In the genomic region with DNA sequence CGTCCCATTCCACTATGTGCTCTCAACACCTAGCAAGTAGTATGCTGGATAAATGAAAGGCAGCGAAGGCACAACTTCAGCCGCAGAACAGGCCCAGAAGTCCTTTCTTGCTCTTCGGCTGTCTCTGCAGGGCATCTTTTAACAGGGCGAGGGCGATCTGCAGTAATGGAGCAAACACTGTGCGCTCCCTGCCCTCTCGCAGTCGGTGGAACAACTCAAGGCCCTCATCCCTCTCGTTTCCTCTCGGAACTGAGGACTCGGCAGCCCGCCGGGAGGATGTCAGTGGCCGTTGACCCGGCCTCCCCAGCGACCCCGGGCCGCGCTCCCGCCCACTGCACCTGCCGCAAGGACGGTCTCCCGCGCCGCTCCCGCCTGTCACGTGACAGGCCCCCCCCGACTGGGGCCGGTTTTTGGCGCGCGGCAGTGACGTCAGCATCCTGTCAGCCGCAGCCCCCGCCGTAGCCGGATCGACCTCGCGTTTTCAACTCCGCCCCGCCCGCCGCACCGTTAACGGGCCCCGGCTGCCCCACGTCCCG, we compare ENCODE assay signal across 8 cellular contexts. TPM values are rescaled to one million over a fixed set of nuclear protein-coding genes. Genes with fewer than 3 reads are reported as not detected.
DNase-seq lines count a peak whose midpoint lies in the region; ATAC-seq and TF ChIP-seq lines count a peak whose summit lies in the region.

No MANE protein-coding gene starts in this region.

- H3K4me1 Mint-ChIP-seq in Caco-2 (ENCODE audit: low read depth, unreplicated experiment): peaks cover 17% of the 10 kb centered on the region

- H3K4me3 Mint-ChIP-seq in Caco-2 (ENCODE audit: unreplicated experiment): peak overlapping the region; percentile 94

- H3K4me1 ChIP-seq in Caco-2 (peaks cover 19% of the 10 kb centered on the region), cardiac muscle cell (ENCODE audit: low read depth) (peaks cover 18% of the 10 kb centered on the region), trophoblast cell (ENCODE audit: control insufficient read depth in 1 of 2, insufficient read depth in 2 of 2, low read length in 2 of 2) (peaks cover 6% of the 10 kb centered on the region in 2 experiments), tibial artery (peaks cover 11 to 34% (median 25%) of the 10 kb centered on the region in 4 donors)

- H3K4me3 ChIP-seq in Caco-2 (ENCODE audit: low read depth, low read length) (peak overlapping the region; percentile 67), SU-DHL-6 (ENCODE audit: insufficient read depth, low read length, poor library complexity, severe bottlenecking) (peak overlapping the region; percentile 81), cardiac muscle cell (peak overlapping the region; percentile 81), trophoblast cell (ENCODE audit: low read depth, low read length) (peak overlapping the region; percentile 89), tibial artery (peak overlapping the region; percentile 67 to 75)

- H3K36me3 ChIP-seq in Caco-2 (ENCODE audit: control insufficient read depth, insufficient read depth, low read length): no peaks in the 10 kb centered on the region
- peaks cover 7% of the 10 kb centered on the region for H3K36me3 ChIP-seq in SU-DHL-6 (ENCODE audit: low read length)
- H3K36me3 ChIP-seq in cardiac muscle cell: no peaks in the 10 kb centered on the region
- no peaks in the 10 kb centered on the region for H3K36me3 ChIP-seq in trophoblast cell (ENCODE audit: control insufficient read depth in 1 of 2, insufficient read depth in 2 of 2, low read length in 2 of 2)
- no peaks in the 10 kb centered on the region for H3K36me3 ChIP-seq in tibial artery

- ATAC-seq in GM21825 (IDR thresholded peaks at IDR 0.05; ENCODE audit: unreplicated experiment): peak; percentile 19

- no peak overlapping the region for H2BK12ac ChIP-seq in trophoblast cell (ENCODE audit: low read length)

- no peak overlapping the region for H2AK5ac ChIP-seq in trophoblast cell (ENCODE audit: low read length)

- peak overlapping the region; percentile 16 for H4K91ac ChIP-seq in trophoblast cell (ENCODE audit: low read depth, low read length)

- H2BK5ac ChIP-seq in trophoblast cell (ENCODE audit: low read depth, low read length, poor library complexity): peak overlapping the region; percentile 53

- H2AFZ ChIP-seq in SU-DHL-6 (ENCODE audit: low read depth, low read length, severe bottlenecking) (no peak overlapping the region), trophoblast cell (ENCODE audit: insufficient read depth, low read length, poor library complexity) (peak overlapping the region; percentile 82)

- POLR2A ChIA-PET in Caco-2 (lab: Charles Lee): no interaction called here

- no peak overlapping the region for H2BK120ac ChIP-seq in trophoblast cell (ENCODE audit: insufficient read depth, low read length, poor library complexity)

- H3K9me2 ChIP-seq in SU-DHL-6 (replicated peaks; ENCODE audit: insufficient read depth, low read length): no peaks in the 10 kb centered on the region

- H3K18ac ChIP-seq in trophoblast cell (ENCODE audit: low read length): peak overlapping the region; percentile 2

- H3K9ac ChIP-seq in SU-DHL-6 (ENCODE audit: low read length) (peak overlapping the region; percentile 86), trophoblast cell (ENCODE audit: low read length) (peak overlapping the region; percentile 61)

- peak overlapping the region; percentile 99 for H3K4ac ChIP-seq in trophoblast cell (ENCODE audit: low read depth, low read length)

- H3K27me3 Mint-ChIP-seq in Caco-2 (ENCODE audit: insufficient read depth, unreplicated experiment): no peaks in the 10 kb centered on the region

- no peak overlapping the region for H4K12ac ChIP-seq in trophoblast cell (ENCODE audit: low read depth, low read length)

- DNase-seq in Caco-2: peak; percentile 92 to 93
- DNase-seq in NAMALWA (ENCODE audit: low spot score): peak; percentile 89
- peak; percentile 82 for DNase-seq in activated naive CD8-positive, alpha-beta T cell treated with anti-CD3 and anti-CD28 coated beads, Interleukin-2, amount 50 U/mL, for 16 hours (ENCODE audit: low read depth, low spot score)
- peak; percentile 85 to 87 for DNase-seq in cardiac muscle cell (ENCODE audit: low read depth in 1 of 2, low spot score in 1 of 2)
- DNase-seq in trophoblast cell: peak; percentile 74 to 81
- DNase-seq in tibial artery: peak; percentile 82 to 93

- peak overlapping the region; percentile 94 for H3K4me2 ChIP-seq in SU-DHL-6 (ENCODE audit: low read depth, low read length, poor library complexity, severe bottlenecking)
- peak overlapping the region; percentile 85 for H3K4me2 ChIP-seq in trophoblast cell (ENCODE audit: low read length)

- H3K36me3 Mint-ChIP-seq in Caco-2 (ENCODE audit: insufficient read depth, unreplicated experiment): peaks cover 44% of the 10 kb centered on the region

- H3K9me3 ChIP-seq in Caco-2: no peaks in the 10 kb centered on the region
- no peaks in the 10 kb centered on the region for H3K9me3 ChIP-seq in SU-DHL-6 (ENCODE audit: insufficient read depth, low read length)
- H3K9me3 ChIP-seq in cardiac muscle cell (ENCODE audit: low read depth): no peaks in the 10 kb centered on the region
- peaks cover 3% of the 10 kb centered on the region for H3K9me3 ChIP-seq in trophoblast cell (ENCODE audit: insufficient read depth, low read depth, low read length)
- H3K9me3 ChIP-seq in tibial artery: no peaks in the 10 kb centered on the region

- peak overlapping the region; percentile 97 for H3K27ac ChIP-seq in SU-DHL-6 (ENCODE audit: low read depth, low read length)
- H3K27ac ChIP-seq in cardiac muscle cell: peak overlapping the region; percentile 81
- H3K27ac ChIP-seq in trophoblast cell (ENCODE audit: low read depth, low read length): peak overlapping the region; percentile 48
- H3K27ac ChIP-seq in tibial artery: peak overlapping the region; percentile 95 to 98

- peak overlapping the region; percentile 24 for H3K14ac ChIP-seq in trophoblast cell (ENCODE audit: low read length)

- H3K27me3 ChIP-seq in Caco-2 (replicated peaks; ENCODE audit: control insufficient read depth, insufficient read depth, low read length) (no peaks in the 10 kb centered on the region), SU-DHL-6 (ENCODE audit: low read length) (no peaks in the 10 kb centered on the region), cardiac muscle cell (no peaks in the 10 kb centered on the region), trophoblast cell (ENCODE audit: insufficient read depth, low read length) (no peaks in the 10 kb centered on the region), tibial artery (no peaks in the 10 kb centered on the region)

- peaks cover 34% of the 10 kb centered on the region for H3F3A ChIP-seq in SU-DHL-6 (ENCODE audit: insufficient read depth)

- peak overlapping the region; percentile 91 for H3K27ac Mint-ChIP-seq in Caco-2 (ENCODE audit: unreplicated experiment)

- H3K79me1 ChIP-seq in trophoblast cell (ENCODE audit: low read length): peaks cover 14% of the 10 kb centered on the region

- TF ChIP-seq CTCF in Caco-2 (IDR thresholded peaks at IDR 0.05; ENCODE audit: insufficient read depth in 1 of 2, low read depth in 1 of 2, low read length in 1 of 2, severe bottlenecking in 1 of 2, unreplicated experiment in 1 of 2): no peak
- TF ChIP-seq CTCF in SU-DHL-6 (IDR thresholded peaks at IDR 0.05; ENCODE audit: insufficient read depth, low read length, poor library complexity, severe bottlenecking): no peak
- peak; percentile 8 for TF ChIP-seq CTCF in cardiac muscle cell (IDR thresholded peaks at IDR 0.05; ENCODE audit: low read depth, low read length)
- peak; percentile 8 to 22 for TF ChIP-seq CTCF in tibial artery (IDR thresholded peaks at IDR 0.05)

- no TSS peak for BruUV-seq in Caco-2 (replicated peaks; lab: Mats Ljungman, UMichigan)

- H3K9me3 Mint-ChIP-seq in Caco-2 (ENCODE audit: unreplicated experiment): no peaks in the 10 kb centered on the region

- peak overlapping the region; percentile 0 for H3K23ac ChIP-seq in trophoblast cell (ENCODE audit: low read length)

- CTCF ChIA-PET in Caco-2 (lab: Charles Lee): no interaction called here

- H3K79me2 ChIP-seq in SU-DHL-6 (ENCODE audit: insufficient read depth, low read length) (peaks cover 52% of the 10 kb centered on the region), trophoblast cell (ENCODE audit: control insufficient read depth, insufficient read depth, low read length, poor library complexity) (peaks cover 19% of the 10 kb centered on the region)

- peaks cover 6% of the 10 kb centered on the region for H4K20me1 ChIP-seq in SU-DHL-6 (ENCODE audit: low read depth, low read length)

- intact Hi-C loops in Caco-2 (cut with micrococcal nuclease; ENCODE audit: unreplicated experiment) (loop anchor here (5.0 kb wide), 2 partner anchors 40 to 910 kb away; no protein-coding TSS in a partner anchor), tibial artery (cut with DNase I; ENCODE audit: low total_unique reads) (loop anchor here (10.0 kb wide), 1 partner anchor 148 kb away; no protein-coding TSS in a partner anchor)

- peak overlapping the region; percentile 18 for H4K8ac ChIP-seq in trophoblast cell (ENCODE audit: low read depth, low read length)

- WGBS in trophoblast cell (ENCODE audit: extremely low coverage, insufficient coverage, insufficient read length): no CpG with 5 or more reads among the region's 50 CpGs

RNA-seq across cellular contexts. Expression of a gene that starts 1.1 kb away (rescaled TPM):
- total RNA-seq in Caco-2 (2022) (9.3 and 10.0 TPM in 2 replicates), cardiac muscle cell (2.5 and 3.0 TPM in 2 replicates)
- polyA plus RNA-seq in cardiac muscle cell: 0.89 and 3.0 TPM in 2 replicates
- 3.3 and 3.5 TPM in 2 replicates for polyA plus RNA-seq in trophoblast cell (2013)

RNA-seq across cellular contexts. Expression of a gene that starts 32.9 kb away (rescaled TPM):
- total RNA-seq in Caco-2 (2022): 24.8 and 26.7 TPM in 2 replicates
- total RNA-seq in cardiac muscle cell: 32.8 and 41.0 TPM in 2 replicates
- polyA plus RNA-seq in cardiac muscle cell: 69.6 and 71.2 TPM in 2 replicates
- polyA plus RNA-seq in trophoblast cell (2013): 14.8 and 15.9 TPM in 2 replicates

RNA-seq across cellular contexts. Expression of a gene that starts 33.6 kb away (rescaled TPM):
- total RNA-seq in Caco-2 (2022) (77.5 and 81.0 TPM in 2 replicates), cardiac muscle cell (22.1 and 25.7 TPM in 2 replicates)
- polyA plus RNA-seq in cardiac muscle cell: 24.5 and 43.3 TPM in 2 replicates
- 39.3 and 41.1 TPM in 2 replicates for polyA plus RNA-seq in trophoblast cell (2013)

Comparison
In these comparisons a context has a peak if more than half of its experiments do, and no peak if none do; other contexts are left out.
1. Peak in every context shown above with its lines: DNase-seq, ATAC-seq, H3K4me3 ChIP-seq and H3K27ac ChIP-seq.
2. CTCF ChIP-seq: peak in cardiac muscle cell (single experiment) and tibial artery (2 of 2); none in Caco-2 (0 of 2) and SU-DHL-6 (single experiment).